In genomic region chr14:23061995-23062394, GRCh38 we compare ENCODE assay signal across 2 cellular contexts.
TF ChIP-seq lines count a peak whose summit lies in the region.

No MANE protein-coding gene starts in this region.

TF ChIP-seq in HCT116, 20 proteins besides CTCF, POLR2A, EP300 and RAD21:
- TF ChIP-seq YY1 (IDR thresholded peaks at IDR 0.05; ENCODE audit: extremely low read depth, insufficient replicate concordance, low read depth, low read length) = peak; percentile 77
- TF ChIP-seq, protein P1, sequence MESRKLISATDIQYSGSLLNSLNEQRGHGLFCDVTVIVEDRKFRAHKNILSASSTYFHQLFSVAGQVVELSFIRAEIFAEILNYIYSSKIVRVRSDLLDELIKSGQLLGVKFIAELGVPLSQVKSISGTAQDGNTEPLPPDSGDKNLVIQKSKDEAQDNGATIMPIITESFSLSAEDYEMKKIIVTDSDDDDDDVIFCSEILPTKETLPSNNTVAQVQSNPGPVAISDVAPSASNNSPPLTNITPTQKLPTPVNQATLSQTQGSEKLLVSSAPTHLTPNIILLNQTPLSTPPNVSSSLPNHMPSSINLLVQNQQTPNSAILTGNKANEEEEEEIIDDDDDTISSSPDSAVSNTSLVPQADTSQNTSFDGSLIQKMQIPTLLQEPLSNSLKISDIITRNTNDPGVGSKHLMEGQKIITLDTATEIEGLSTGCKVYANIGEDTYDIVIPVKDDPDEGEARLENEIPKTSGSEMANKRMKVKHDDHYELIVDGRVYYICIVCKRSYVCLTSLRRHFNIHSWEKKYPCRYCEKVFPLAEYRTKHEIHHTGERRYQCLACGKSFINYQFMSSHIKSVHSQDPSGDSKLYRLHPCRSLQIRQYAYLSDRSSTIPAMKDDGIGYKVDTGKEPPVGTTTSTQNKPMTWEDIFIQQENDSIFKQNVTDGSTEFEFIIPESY (IDR thresholded peaks at IDR 0.05; ENCODE audit: extremely low read depth, insufficient replicate concordance, low read length) = no peak
- TF ChIP-seq, protein P2, sequence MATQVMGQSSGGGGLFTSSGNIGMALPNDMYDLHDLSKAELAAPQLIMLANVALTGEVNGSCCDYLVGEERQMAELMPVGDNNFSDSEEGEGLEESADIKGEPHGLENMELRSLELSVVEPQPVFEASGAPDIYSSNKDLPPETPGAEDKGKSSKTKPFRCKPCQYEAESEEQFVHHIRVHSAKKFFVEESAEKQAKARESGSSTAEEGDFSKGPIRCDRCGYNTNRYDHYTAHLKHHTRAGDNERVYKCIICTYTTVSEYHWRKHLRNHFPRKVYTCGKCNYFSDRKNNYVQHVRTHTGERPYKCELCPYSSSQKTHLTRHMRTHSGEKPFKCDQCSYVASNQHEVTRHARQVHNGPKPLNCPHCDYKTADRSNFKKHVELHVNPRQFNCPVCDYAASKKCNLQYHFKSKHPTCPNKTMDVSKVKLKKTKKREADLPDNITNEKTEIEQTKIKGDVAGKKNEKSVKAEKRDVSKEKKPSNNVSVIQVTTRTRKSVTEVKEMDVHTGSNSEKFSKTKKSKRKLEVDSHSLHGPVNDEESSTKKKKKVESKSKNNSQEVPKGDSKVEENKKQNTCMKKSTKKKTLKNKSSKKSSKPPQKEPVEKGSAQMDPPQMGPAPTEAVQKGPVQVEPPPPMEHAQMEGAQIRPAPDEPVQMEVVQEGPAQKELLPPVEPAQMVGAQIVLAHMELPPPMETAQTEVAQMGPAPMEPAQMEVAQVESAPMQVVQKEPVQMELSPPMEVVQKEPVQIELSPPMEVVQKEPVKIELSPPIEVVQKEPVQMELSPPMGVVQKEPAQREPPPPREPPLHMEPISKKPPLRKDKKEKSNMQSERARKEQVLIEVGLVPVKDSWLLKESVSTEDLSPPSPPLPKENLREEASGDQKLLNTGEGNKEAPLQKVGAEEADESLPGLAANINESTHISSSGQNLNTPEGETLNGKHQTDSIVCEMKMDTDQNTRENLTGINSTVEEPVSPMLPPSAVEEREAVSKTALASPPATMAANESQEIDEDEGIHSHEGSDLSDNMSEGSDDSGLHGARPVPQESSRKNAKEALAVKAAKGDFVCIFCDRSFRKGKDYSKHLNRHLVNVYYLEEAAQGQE (IDR thresholded peaks at IDR 0.05; ENCODE audit: low read depth) = no peak
- no peak for TF ChIP-seq EZH2phosphoT487 (IDR thresholded peaks at IDR 0.05; ENCODE audit: borderline replicate concordance)
- peak; percentile 49 for TF ChIP-seq POLR2AphosphoS5 (IDR thresholded peaks at IDR 0.05; ENCODE audit: low read depth, low read length)
- no peak; the same call in 1 of the 2 replicates for TF ChIP-seq CEBPB (IDR thresholded peaks at IDR 0.05; ENCODE audit: low read depth)
- no peak for TF ChIP-seq SRF (IDR thresholded peaks at IDR 0.05; ENCODE audit: low read depth)
- TF ChIP-seq ZFX (IDR thresholded peaks at IDR 0.05) = no peak
- no peak for TF ChIP-seq ELF1 (IDR thresholded peaks at IDR 0.05; ENCODE audit: borderline replicate concordance, low read depth)
- peak; percentile 68 for TF ChIP-seq JUND (IDR thresholded peaks at IDR 0.05)
- no peak for TF ChIP-seq TCF7L2 (IDR thresholded peaks at IDR 0.05; ENCODE audit: borderline replicate concordance, extremely low read depth, insufficient read depth, insufficient read length)
- TF ChIP-seq, protein P3, sequence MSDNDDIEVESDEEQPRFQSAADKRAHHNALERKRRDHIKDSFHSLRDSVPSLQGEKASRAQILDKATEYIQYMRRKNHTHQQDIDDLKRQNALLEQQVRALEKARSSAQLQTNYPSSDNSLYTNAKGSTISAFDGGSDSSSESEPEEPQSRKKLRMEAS (IDR thresholded peaks at IDR 0.05) = no peak; the same call in 1 of the 2 replicates
TF ChIP-seq in HCT116: peak in this region for 3.

TF ChIP-seq in K562, 482 proteins besides CTCF, POLR2A, EP300 and RAD21:
- 0 out of 2 replicates have a peak, but pooled peaks have one; percentile 7 for TF ChIP-seq USF1 (CRISPR knock-in tag; IDR thresholded peaks at IDR 0.05)
- no peak for TF ChIP-seq TEAD1 (CRISPR knock-in tag; IDR thresholded peaks at IDR 0.05)
- TF ChIP-seq, protein P4, sequence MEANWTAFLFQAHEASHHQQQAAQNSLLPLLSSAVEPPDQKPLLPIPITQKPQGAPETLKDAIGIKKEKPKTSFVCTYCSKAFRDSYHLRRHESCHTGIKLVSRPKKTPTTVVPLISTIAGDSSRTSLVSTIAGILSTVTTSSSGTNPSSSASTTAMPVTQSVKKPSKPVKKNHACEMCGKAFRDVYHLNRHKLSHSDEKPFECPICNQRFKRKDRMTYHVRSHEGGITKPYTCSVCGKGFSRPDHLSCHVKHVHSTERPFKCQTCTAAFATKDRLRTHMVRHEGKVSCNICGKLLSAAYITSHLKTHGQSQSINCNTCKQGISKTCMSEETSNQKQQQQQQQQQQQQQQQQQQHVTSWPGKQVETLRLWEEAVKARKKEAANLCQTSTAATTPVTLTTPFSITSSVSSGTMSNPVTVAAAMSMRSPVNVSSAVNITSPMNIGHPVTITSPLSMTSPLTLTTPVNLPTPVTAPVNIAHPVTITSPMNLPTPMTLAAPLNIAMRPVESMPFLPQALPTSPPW (CRISPR knock-in tag; IDR thresholded peaks at IDR 0.05) = peak; percentile 34; the same call in 1 of the 2 replicates
- peak; percentile 56; the same call in 1 of the 2 replicates for TF ChIP-seq JUND (IDR thresholded peaks at IDR 0.05; ENCODE audit: borderline replicate concordance, low read depth, low read length)
- TF ChIP-seq JUND (tag; IDR thresholded peaks at IDR 0.05; ENCODE audit: borderline replicate concordance, low read depth, low read length) = peak; percentile 32; the same call in 1 of the 3 replicates
- peak; percentile 73 for TF ChIP-seq BHLHE40 (IDR thresholded peaks at IDR 0.05; ENCODE audit: low read length)
- peak; percentile 80 for TF ChIP-seq FOSL1 (tag; conservative IDR thresholded peaks at IDR 0.05)
- TF ChIP-seq NFE2L1 (tag; IDR thresholded peaks at IDR 0.05; ENCODE audit: borderline replicate concordance, low read depth) = no peak
- TF ChIP-seq, protein P5, sequence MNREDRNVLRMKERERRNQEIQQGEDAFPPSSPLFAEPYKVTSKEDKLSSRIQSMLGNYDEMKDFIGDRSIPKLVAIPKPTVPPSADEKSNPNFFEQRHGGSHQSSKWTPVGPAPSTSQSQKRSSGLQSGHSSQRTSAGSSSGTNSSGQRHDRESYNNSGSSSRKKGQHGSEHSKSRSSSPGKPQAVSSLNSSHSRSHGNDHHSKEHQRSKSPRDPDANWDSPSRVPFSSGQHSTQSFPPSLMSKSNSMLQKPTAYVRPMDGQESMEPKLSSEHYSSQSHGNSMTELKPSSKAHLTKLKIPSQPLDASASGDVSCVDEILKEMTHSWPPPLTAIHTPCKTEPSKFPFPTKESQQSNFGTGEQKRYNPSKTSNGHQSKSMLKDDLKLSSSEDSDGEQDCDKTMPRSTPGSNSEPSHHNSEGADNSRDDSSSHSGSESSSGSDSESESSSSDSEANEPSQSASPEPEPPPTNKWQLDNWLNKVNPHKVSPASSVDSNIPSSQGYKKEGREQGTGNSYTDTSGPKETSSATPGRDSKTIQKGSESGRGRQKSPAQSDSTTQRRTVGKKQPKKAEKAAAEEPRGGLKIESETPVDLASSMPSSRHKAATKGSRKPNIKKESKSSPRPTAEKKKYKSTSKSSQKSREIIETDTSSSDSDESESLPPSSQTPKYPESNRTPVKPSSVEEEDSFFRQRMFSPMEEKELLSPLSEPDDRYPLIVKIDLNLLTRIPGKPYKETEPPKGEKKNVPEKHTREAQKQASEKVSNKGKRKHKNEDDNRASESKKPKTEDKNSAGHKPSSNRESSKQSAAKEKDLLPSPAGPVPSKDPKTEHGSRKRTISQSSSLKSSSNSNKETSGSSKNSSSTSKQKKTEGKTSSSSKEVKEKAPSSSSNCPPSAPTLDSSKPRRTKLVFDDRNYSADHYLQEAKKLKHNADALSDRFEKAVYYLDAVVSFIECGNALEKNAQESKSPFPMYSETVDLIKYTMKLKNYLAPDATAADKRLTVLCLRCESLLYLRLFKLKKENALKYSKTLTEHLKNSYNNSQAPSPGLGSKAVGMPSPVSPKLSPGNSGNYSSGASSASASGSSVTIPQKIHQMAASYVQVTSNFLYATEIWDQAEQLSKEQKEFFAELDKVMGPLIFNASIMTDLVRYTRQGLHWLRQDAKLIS (CRISPR knock-in tag; IDR thresholded peaks at IDR 0.05) = no peak
- TF ChIP-seq JUN (IDR thresholded peaks at IDR 0.05; ENCODE audit: borderline replicate concordance, low read depth, low read length) = 0 out of 2 replicates have a peak, but pooled peaks have one; percentile 29
- no peak for TF ChIP-seq JUN (CRISPR knock-in tag; IDR thresholded peaks at IDR 0.05; ENCODE audit: borderline replicate concordance)
- TF ChIP-seq NFIC (IDR thresholded peaks at IDR 0.05) = peak; percentile 74
- TF ChIP-seq ATF7 (IDR thresholded peaks at IDR 0.05) = 0 out of 2 replicates have a peak, but pooled peaks have one; percentile 26
- TF ChIP-seq ATF3 (IDR thresholded peaks at IDR 0.05) = peak; percentile 57
- TF ChIP-seq ATF3 (CRISPR knock-in tag; conservative IDR thresholded peaks at IDR 0.05) = no peak
- TF ChIP-seq ZNF644 (tag; IDR thresholded peaks at IDR 0.05; ENCODE audit: low read depth) = no peak
- no peak for TF ChIP-seq GABPB1 (CRISPR knock-in tag; IDR thresholded peaks at IDR 0.05)
